ENCODE assay signal across 8 cellular contexts in the genomic region with DNA sequence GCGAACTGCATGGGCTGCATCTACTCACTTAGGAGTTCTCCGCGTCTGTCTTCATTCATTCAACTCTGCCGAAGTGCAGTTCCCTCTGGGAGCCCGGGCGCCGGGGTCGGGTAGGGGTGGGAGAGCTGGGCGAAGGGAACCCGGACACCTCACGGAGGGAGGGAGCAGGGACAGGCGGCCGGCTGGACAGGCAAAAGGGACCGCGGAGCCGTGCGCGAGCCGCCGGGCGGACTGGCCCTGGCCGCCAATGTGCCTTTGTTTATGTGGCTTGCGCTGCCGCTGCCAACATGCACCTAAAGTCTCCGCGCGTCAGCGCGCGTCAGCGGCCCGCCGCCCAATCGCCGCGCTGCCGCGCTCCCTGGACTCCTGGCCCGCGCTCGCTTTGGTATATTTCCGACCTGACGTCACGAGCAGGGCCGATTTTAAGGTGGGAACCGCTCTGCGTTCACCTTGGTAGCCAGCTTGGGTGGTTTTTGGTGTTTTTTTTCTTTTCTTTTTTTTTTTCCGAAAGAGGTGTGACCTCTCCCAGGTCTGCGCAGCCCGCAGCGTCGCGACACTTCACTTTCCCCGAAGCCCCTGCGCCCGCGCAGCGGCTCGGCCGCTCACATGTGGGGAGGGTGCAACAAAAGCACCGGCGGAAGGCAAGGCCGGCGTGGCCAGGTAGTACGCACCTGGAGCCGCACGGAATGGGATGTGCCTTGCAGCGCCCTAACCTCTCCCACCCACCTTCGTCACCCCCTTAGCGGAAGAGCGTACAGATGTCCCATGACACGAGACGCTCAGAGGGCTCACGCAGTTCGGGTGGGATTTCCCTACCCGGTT. TPM values are rescaled to one million over a fixed set of nuclear protein-coding genes. Genes with fewer than 3 reads are reported as not detected.
DNase-seq lines count a peak whose midpoint lies in the region; ATAC-seq and TF ChIP-seq lines count a peak whose summit lies in the region.

A gene (minus strand): TSS at position 270 of the 822 bp plus-strand sequence. CDS start 2,535 bp downstream, outside the sequence.

- intact Hi-C loops in right cardiac atrium (cut with DNase I) (loop anchor here in 3 of 4 donors (5.0 to 10.0 kb wide), 2 partner anchors 105 to 252 kb away; a partner anchor contains a TSS), vagina (cut with DNase I) (loop anchor here (5.0 kb wide), 1 partner anchor 370 kb away; no protein-coding TSS in a partner anchor)

- H3K36me3 ChIP-seq in rectal smooth muscle tissue (ENCODE audit: control insufficient read depth, insufficient read depth, low read length) (no peaks in the 10 kb centered on the region), vagina (peaks cover 0 to 3% of the 10 kb centered on the region in 2 donors)

- ATAC-seq in HG02798 (IDR thresholded peaks at IDR 0.05; ENCODE audit: poor library complexity, unreplicated experiment): peak; percentile 83
- peak; percentile 83 to 85 for ATAC-seq in right cardiac atrium

- in situ Hi-C loops in GM13976 (cut with MboI; ENCODE audit: low sequenced_read_pairs, unreplicated experiment): no loop called here

- H3K9ac ChIP-seq in rectal smooth muscle tissue (ENCODE audit: low read length): peak within 1 kb of the TSS; percentile 74

- peak within 1 kb of the TSS; percentile 85 for H3K4me3 ChIP-seq in right cardiac atrium (ENCODE audit: low read length)
- H3K4me3 ChIP-seq in rectal smooth muscle tissue (ENCODE audit: low read length): peak within 1 kb of the TSS; percentile 97
- peak within 1 kb of the TSS; percentile 89 for H3K4me3 ChIP-seq in vagina

- under 1% methylated on average over 76 of the region's 76 CpGs for WGBS in right cardiac atrium

- H3K27ac ChIP-seq in angular gyrus (ENCODE audit: low read depth, low read length) (peak within 1 kb of the TSS; percentile 80), right cardiac atrium (ENCODE audit: low read length) (peak within 1 kb of the TSS; percentile 99), rectal smooth muscle tissue (ENCODE audit: low read depth, low read length) (peak within 1 kb of the TSS; percentile 95), vagina (peak within 1 kb of the TSS; percentile 100)

- no peaks in the 10 kb centered on the region for H3K9me3 ChIP-seq in right cardiac atrium (ENCODE audit: control insufficient read depth, low read length)
- no peaks in the 10 kb centered on the region for H3K9me3 ChIP-seq in vagina

- DNase-seq in GM13976 (ENCODE audit: low spot score): peak; percentile 89
- peak; percentile 34 for DNase-seq in NCI-H1694 (lab: John Stamatoyannopoulos, UW)
- peak; percentile 79 to 97 (median 89) for DNase-seq in T-helper 2 cell
- DNase-seq in right cardiac atrium: peak; percentile 91 to 97 (median 94)
- DNase-seq in vagina (ENCODE audit: extremely low spot score in 2 of 2): peak in 1 of 2 donors; percentile 97

- TF ChIP-seq POLR2A in vagina (IDR thresholded peaks at IDR 0.05): peak; percentile 16 to 88

- peaks cover 2% of the 10 kb centered on the region for H3K4me1 ChIP-seq in right cardiac atrium (ENCODE audit: control insufficient read depth, insufficient read depth, low read length)
- peaks cover 4% of the 10 kb centered on the region for H3K4me1 ChIP-seq in rectal smooth muscle tissue (ENCODE audit: control insufficient read depth, insufficient read depth, low read length)
- peaks cover 12% of the 10 kb centered on the region for H3K4me1 ChIP-seq in vagina

- H3K27me3 ChIP-seq in right cardiac atrium (ENCODE audit: control insufficient read depth, insufficient read depth): no peaks in the 10 kb centered on the region
- H3K27me3 ChIP-seq in rectal smooth muscle tissue (ENCODE audit: control insufficient read depth, insufficient read depth, low read length): no peaks in the 10 kb centered on the region
- H3K27me3 ChIP-seq in vagina: no peaks in the 10 kb centered on the region

- no peak for TF ChIP-seq CTCF in GM13976 (IDR thresholded peaks at IDR 0.05; ENCODE audit: borderline replicate concordance, control extremely low read depth, extremely low read depth, insufficient read depth, missing control alignments)
- no peak for TF ChIP-seq CTCF in vagina (IDR thresholded peaks at IDR 0.05)

RNA-seq across cellular contexts. Expression of the gene that starts here (rescaled TPM):
- total RNA-seq in right cardiac atrium (10 to 100 TPM in 1 of 4 donors, 1 to 10 TPM in 3; 3.2 to 14.5 (median 6.1) TPM), vagina (17.2 TPM)
- polyA plus RNA-seq in right cardiac atrium: 22.7 TPM
